Comparison of ENCODE assay signal across 19 cellular contexts in genomic region chr7:141393056-141393455, GRCh38.
A peak's percentile ranks its signal among the peaks of the same experiment; 100 is the strongest.
DNase-seq lines count a peak whose midpoint lies in the region; ATAC-seq, FAIRE-seq and TF ChIP-seq lines count a peak whose summit lies in the region.
"Had no signal": no experiment of that assay in that cellular context is flagged by ENCODE, and none has a peak within 500 bp of the region (broad histone marks: within the 10 kb centered on the region; RNA-seq: fewer than 3 reads in every experiment).

No MANE protein-coding gene starts in this region.

- POLR2A ChIA-PET in SK-N-SH (lab: Yijun Ruan, JAX), result no interaction called here

- TF ChIP-seq CTCF in MM.1S (IDR thresholded peaks at IDR 0.05; ENCODE audit: low read length), result no peak
- TF ChIP-seq CTCF in SK-N-SH (IDR thresholded peaks at IDR 0.05), result no peak
- TF ChIP-seq CTCF in upper lobe of right lung (IDR thresholded peaks at IDR 0.05), result no peak

- no peak for TF ChIP-seq EP300 in SK-N-SH (IDR thresholded peaks at IDR 0.05; ENCODE audit: borderline replicate concordance in 1 of 2, low read depth in 1 of 2, low read length in 1 of 2)

- no peaks in the 10 kb centered on the region for H3K9me3 ChIP-seq in MM.1S (replicated peaks; ENCODE audit: insufficient read depth, low read length)
- no peaks in the 10 kb centered on the region for H3K9me3 ChIP-seq in SK-N-SH
- no peaks in the 10 kb centered on the region for H3K9me3 ChIP-seq in upper lobe of right lung
- H3K9me3 ChIP-seq: BLaER1, Caco-2 had no signal

- CTCF ChIA-PET in SK-N-SH (lab: Yijun Ruan, JAX), result interaction anchor here (1.2 kb wide), 1 partner anchor 14 kb away, joined by 3 read pairs; no protein-coding TSS in a partner anchor

- H3K4me2 ChIP-seq in MM.1S (ENCODE audit: low read depth, low read length) (peak overlapping the region; percentile 66), SK-N-SH (no peak overlapping the region)
- H3K4me2 ChIP-seq: BLaER1, GM23338 had no signal

- H3F3A ChIP-seq in MM.1S (ENCODE audit: insufficient read depth, low read length) (peaks cover 31% of the 10 kb centered on the region), SK-N-SH (replicated peaks; ENCODE audit: insufficient read depth) (no peaks in the 10 kb centered on the region)

- no peak for TF ChIP-seq RAD21 in SK-N-SH (IDR thresholded peaks at IDR 0.05; ENCODE audit: low read length)

- FAIRE-seq in islet of Langerhans (lab: Jason Lieb, UNC), result peak; percentile 62
- FAIRE-seq: GM12891, GM18507 had no signal

- H3K9me2 ChIP-seq in MM.1S (replicated peaks; ENCODE audit: insufficient read depth, low read length) (no peaks in the 10 kb centered on the region), SK-N-SH (no peaks in the 10 kb centered on the region)

- H3K27ac ChIP-seq in MM.1S (ENCODE audit: low read length), result peak overlapping the region; percentile 72
- H3K27ac ChIP-seq in SK-N-SH (ENCODE audit: low read depth in 2 of 2, low read length in 1 of 2), result no peak overlapping the region
- H3K27ac ChIP-seq in upper lobe of right lung, result no peak overlapping the region
- H3K27ac ChIP-seq: BLaER1, C4-2B had no signal

- H3K4me1 ChIP-seq in MM.1S (ENCODE audit: low read length) (peaks cover 48% of the 10 kb centered on the region), SK-N-SH (ENCODE audit: control insufficient read depth in 1 of 2, insufficient read depth in 2 of 2, low read depth in 1 of 2, low read length in 1 of 2) (no peaks in the 10 kb centered on the region; a peak in 1 of 4 replicates), upper lobe of right lung (no peaks in the 10 kb centered on the region)
- H3K4me1 ChIP-seq: BLaER1, Caco-2 had no signal

- H3K9ac ChIP-seq in MM.1S (ENCODE audit: low read length) (peak overlapping the region; percentile 17; the same call in 1 of the 2 replicates), SK-N-SH (no peak overlapping the region)
- H3K9ac ChIP-seq: BLaER1 had no signal

- peak; percentile 75 for DNase-seq in MM.1S
- peak; percentile 54 for DNase-seq in RPMI8226
- no peak for DNase-seq in SK-N-SH
- DNase-seq in Ammon's horn (ENCODE audit: low spot score), result no peak
- no peak for DNase-seq in upper lobe of right lung
- DNase-seq: Caco-2; CD4-positive, CD25-positive, alpha-beta regulatory T cell; CD8-positive, alpha-beta T cell; DMS153; DMS79 treated with DMSO at 0.1 percent for 48 hours; GF-D8; H9 had no signal

- 20% methylated on average over 4 of the region's 4 CpGs for WGBS in SK-N-SH (ENCODE audit: low lambda C conversion rate)

- H3K36me3 ChIP-seq in MM.1S (replicated peaks; ENCODE audit: insufficient read depth, low read length) (no peaks in the 10 kb centered on the region), SK-N-SH (replicated peaks in 1 of 2; ENCODE audit: control insufficient read depth in 1 of 2, insufficient read depth in 2 of 2, low read length in 1 of 2) (no peaks in the 10 kb centered on the region), upper lobe of right lung (no peaks in the 10 kb centered on the region)
- H3K36me3 ChIP-seq: BLaER1 had no signal

- H3K79me2 ChIP-seq in MM.1S (ENCODE audit: low read length), result no peaks in the 10 kb centered on the region
- no peaks in the 10 kb centered on the region for H3K79me2 ChIP-seq in SK-N-SH (ENCODE audit: insufficient read depth)

- intact Hi-C loops in upper lobe of right lung (cut with DNase I), result no loop called here

- H3K4me3 ChIP-seq in MM.1S (ENCODE audit: low read length) (peak overlapping the region; percentile 30), SK-N-SH (ENCODE audit: low read depth in 2 of 2, low read length in 1 of 2) (no peak overlapping the region), upper lobe of right lung (no peak overlapping the region)
- H3K4me3 ChIP-seq: BLaER1, GM23338 had no signal

- H3K27me3 ChIP-seq in MM.1S (replicated peaks; ENCODE audit: insufficient read depth, low read length) (no peaks in the 10 kb centered on the region), SK-N-SH (ENCODE audit: insufficient read depth) (no peaks in the 10 kb centered on the region), upper lobe of right lung (no peaks in the 10 kb centered on the region)
- H3K27me3 ChIP-seq: BLaER1 had no signal

- no peak for ATAC-seq in upper lobe of right lung
- ATAC-seq: CD8-positive, alpha-beta T cell; GM23338; HCT116 had no signal

- no peaks in the 10 kb centered on the region for H4K20me1 ChIP-seq in MM.1S (ENCODE audit: insufficient read depth, low read length)
- H4K20me1 ChIP-seq in SK-N-SH (ENCODE audit: insufficient read depth), result no peaks in the 10 kb centered on the region
- H4K20me1 ChIP-seq: BLaER1 had no signal

- H2AFZ ChIP-seq in MM.1S (ENCODE audit: low read length) (peak overlapping the region; percentile 38), SK-N-SH (ENCODE audit: low read depth) (no peak overlapping the region)
- H2AFZ ChIP-seq: GM23338 had no signal

TF ChIP-seq in SK-N-SH, 30 proteins besides CTCF, POLR2A, EP300 and RAD21:
- TF ChIP-seq, protein P1, sequence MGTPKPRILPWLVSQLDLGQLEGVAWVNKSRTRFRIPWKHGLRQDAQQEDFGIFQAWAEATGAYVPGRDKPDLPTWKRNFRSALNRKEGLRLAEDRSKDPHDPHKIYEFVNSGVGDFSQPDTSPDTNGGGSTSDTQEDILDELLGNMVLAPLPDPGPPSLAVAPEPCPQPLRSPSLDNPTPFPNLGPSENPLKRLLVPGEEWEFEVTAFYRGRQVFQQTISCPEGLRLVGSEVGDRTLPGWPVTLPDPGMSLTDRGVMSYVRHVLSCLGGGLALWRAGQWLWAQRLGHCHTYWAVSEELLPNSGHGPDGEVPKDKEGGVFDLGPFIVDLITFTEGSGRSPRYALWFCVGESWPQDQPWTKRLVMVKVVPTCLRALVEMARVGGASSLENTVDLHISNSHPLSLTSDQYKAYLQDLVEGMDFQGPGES (IDR thresholded peaks at IDR 0.05; ENCODE audit: low read depth, low read length), result no peak

Comparison
In these comparisons a context has a peak if more than half of its experiments do, and no peak if none do; other contexts are left out.
1. DNase-seq: peak in MM.1S (single experiment) and RPMI8226 (single experiment); none in SK-N-SH (single experiment), Ammon's horn (single experiment) and upper lobe of right lung (single experiment).